ENCODE assay signal across 8 cellular contexts in the genomic region with DNA sequence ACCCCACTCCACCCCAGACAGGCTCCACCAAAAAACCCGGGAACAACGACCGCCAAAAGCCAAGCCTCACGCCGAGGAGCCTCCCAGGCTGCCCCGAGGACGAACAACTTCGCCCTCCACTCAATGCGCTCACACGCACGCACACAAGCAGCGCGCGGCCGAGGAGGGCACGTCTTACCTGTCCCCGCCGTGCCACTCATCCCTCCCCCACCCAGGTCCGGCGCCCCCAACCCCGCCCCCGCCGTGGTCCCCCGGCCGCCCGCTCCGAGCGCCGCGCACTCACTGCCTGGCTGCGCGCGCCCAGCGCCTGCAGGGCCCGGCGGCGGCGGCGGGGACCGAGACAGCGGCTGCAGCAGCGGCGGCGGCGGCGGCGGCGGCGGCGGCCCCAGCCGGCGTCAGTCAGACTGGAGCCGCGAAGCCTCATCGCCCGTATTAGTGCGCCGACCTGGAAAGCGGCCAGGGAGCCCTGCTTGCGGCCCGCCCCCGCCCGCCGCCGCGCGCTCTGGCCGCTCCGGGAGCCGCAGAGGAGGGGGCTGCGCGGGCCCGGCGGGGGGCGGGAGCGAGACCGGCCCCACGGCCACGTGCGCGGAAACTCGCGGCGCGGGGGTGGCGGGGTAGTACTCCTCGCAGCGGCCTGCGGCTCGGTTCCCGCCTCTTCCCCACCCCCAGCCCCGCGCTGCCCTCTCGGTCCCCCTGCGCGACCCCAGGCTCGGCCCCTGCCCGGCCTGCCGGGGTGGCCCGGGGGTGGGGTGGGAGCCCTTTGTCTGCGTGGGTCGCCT. TPM values are rescaled to one million over a fixed set of nuclear protein-coding genes. Genes with fewer than 3 reads are reported as not detected.
DNase-seq lines count a peak whose midpoint lies in the region; ATAC-seq and TF ChIP-seq lines count a peak whose summit lies in the region.

A gene (minus strand): TSS at position 406 of the 779 bp plus-strand sequence. CDS start 40,549 bp downstream, outside the sequence.

- H3K4me3 ChIP-seq in OCI-LY1 (ENCODE audit: low read depth, low read length, poor library complexity, severe bottlenecking) (peak within 1 kb of the TSS; percentile 16), iPS-15b (ENCODE audit: low read depth, low read length) (peak within 1 kb of the TSS; percentile 62)

- DNase-seq in AG08396 (ENCODE audit: low spot score) (peak; percentile 90), GM13977 (ENCODE audit: low spot score) (peak; percentile 71), sciatic nerve (ENCODE audit: low spot score) (peak; percentile 86)

- H3K27me3 ChIP-seq in OCI-LY1 (ENCODE audit: insufficient read depth, low read length) (no peaks in the 10 kb centered on the region), iPS-15b (ENCODE audit: control insufficient read depth, insufficient read depth, low read length) (peaks cover 50% of the 10 kb centered on the region)

- TF ChIP-seq CTCF in GM13977 (IDR thresholded peaks at IDR 0.05; ENCODE audit: extremely low read depth, insufficient read depth, missing control alignments) (no peak), OCI-LY1 (IDR thresholded peaks at IDR 0.05; ENCODE audit: low read length) (no peak), brain (conservative IDR thresholded peaks at IDR 0.05) (no peak)

- peak; percentile 78 for ATAC-seq in HG03175 (IDR thresholded peaks at IDR 0.05; ENCODE audit: unreplicated experiment)
- ATAC-seq in sciatic nerve = peak; percentile 77
- no peak for ATAC-seq in HG03378 (IDR thresholded peaks at IDR 0.05; ENCODE audit: unreplicated experiment)

- no peaks in the 10 kb centered on the region for H3K36me3 Mint-ChIP-seq in brain

- peak within 1 kb of the TSS; percentile 23; the same call in 1 of the 2 replicates for H3K4me2 ChIP-seq in OCI-LY1 (ENCODE audit: low read length)

- H3K9me2 ChIP-seq in OCI-LY1 (ENCODE audit: low read depth, low read length) = no peaks in the 10 kb centered on the region

- no peaks in the 10 kb centered on the region for H3K36me3 ChIP-seq in OCI-LY1 (ENCODE audit: insufficient read depth, low read length)
- no peaks in the 10 kb centered on the region for H3K36me3 ChIP-seq in iPS-15b (ENCODE audit: control insufficient read depth, insufficient read depth, low read length)

- peak within 1 kb of the TSS; percentile 90 to 98 (median 97) for H3K27ac Mint-ChIP-seq in brain

- no peak within 1 kb of the TSS for H3K27ac ChIP-seq in OCI-LY1 (ENCODE audit: low read depth, low read length, poor library complexity, severe bottlenecking)

- H3K27me3 Mint-ChIP-seq in brain = peaks cover 6% of the 10 kb centered on the region

- H4K20me1 ChIP-seq in OCI-LY1 (ENCODE audit: insufficient read depth, low read length) = no peaks in the 10 kb centered on the region

- H3K9me3 Mint-ChIP-seq in brain = peaks cover 0 to 6% (median 0%) of the 10 kb centered on the region in 5 experiments

- H3K4me3 Mint-ChIP-seq in brain = peak within 1 kb of the TSS; percentile 94 to 96 (median 95)

- in situ Hi-C loops in GM13977 (cut with MboI; ENCODE audit: low pct_unique_long_range_greater_than_20kb, low sequenced_read_pairs, unreplicated experiment) = no loop called here

- H3K79me2 ChIP-seq in OCI-LY1 (ENCODE audit: insufficient read depth, low read length) = no peaks in the 10 kb centered on the region

- no peak within 1 kb of the TSS for H2AFZ ChIP-seq in OCI-LY1 (ENCODE audit: low read length)

- intact Hi-C loops in sciatic nerve (cut with DNase I) = no loop called here

- H3K4me1 ChIP-seq in OCI-LY1 (ENCODE audit: insufficient read depth, low read length, severe bottlenecking) (no peaks in the 10 kb centered on the region), iPS-15b (ENCODE audit: control insufficient read depth, insufficient read depth, low read length) (peaks cover 5% of the 10 kb centered on the region)

- H3K4me1 Mint-ChIP-seq in brain = peaks cover 47% of the 10 kb centered on the region

- no peaks in the 10 kb centered on the region for H3F3A ChIP-seq in OCI-LY1 (ENCODE audit: insufficient read depth, low read length)

- H3K9me3 ChIP-seq in OCI-LY1 (ENCODE audit: low read length) = no peaks in the 10 kb centered on the region
- H3K9me3 ChIP-seq in iPS-15b (ENCODE audit: control insufficient read depth, insufficient read depth, low read length) = no peaks in the 10 kb centered on the region

- H3K9ac ChIP-seq in OCI-LY1 (ENCODE audit: low read length) (no peak within 1 kb of the TSS), iPS-15b (ENCODE audit: low read depth, low read length) (no peak within 1 kb of the TSS)

RNA-seq across cellular contexts. Expression of the gene that starts here (rescaled TPM):
- polyA plus RNA-seq in brain (ENCODE audit: insufficient read depth, low read depth, low replicate concordance) = 14.8 TPM
- total RNA-seq in sciatic nerve = 30.5 TPM
